Comparison of ENCODE assay signal across 16 cellular contexts in genomic region chr5:43301653-43302091, GRCh38. TPM values are rescaled to one million over a fixed set of nuclear protein-coding genes. Genes with fewer than 3 reads are reported as not detected.
DNase-seq lines count a peak whose midpoint lies in the region; ATAC-seq, FAIRE-seq and TF ChIP-seq lines count a peak whose summit lies in the region.
"Had no signal": no experiment of that assay in that cellular context is flagged by ENCODE, and none has a peak within 500 bp of the region (broad histone marks: within the 10 kb centered on the region; RNA-seq: fewer than 3 reads in every experiment).

No MANE protein-coding gene starts in this region.

- no peaks in the 10 kb centered on the region for H3K27me3 ChIP-seq in endothelial cell of umbilical vein (ENCODE audit: control insufficient read depth in 2 of 2, insufficient read depth in 2 of 2, low read length in 2 of 2)
- no peaks in the 10 kb centered on the region for H3K27me3 ChIP-seq in neural cell (ENCODE audit: insufficient read depth, low read depth, low read length)
- H3K27me3 ChIP-seq: breast epithelium, uterus had no signal

- ATAC-seq in SK-N-SH treated with all-trans-retinoic acid at 6 μM for 48 hours, result no peak
- ATAC-seq: left cardiac atrium, psoas muscle had no signal

- peaks cover 6% of the 10 kb centered on the region for H3F3A ChIP-seq in neural cell (ENCODE audit: insufficient read depth, low read length, poor library complexity, severe bottlenecking)

- H3K4me3 Mint-ChIP-seq in T-helper 2 cell treated with Interferon-gamma antibody and Interleukin-4, amounts not matched to agents 5 μg/mL and 100 μg/mL, for 36 hours, result no peak overlapping the region
- H3K4me3 Mint-ChIP-seq: CD14-positive monocyte; stimulated activated naive CD8-positive, alpha-beta T cell treated with anti-CD3 and anti-CD28 coated beads, Interleukin-15, Interleukin-2, amounts not matched to agents 100 ng/mL and 50 ng/mL, for 24 hours had no signal

- TF ChIP-seq CTCF in endothelial cell of umbilical vein (IDR thresholded peaks at IDR 0.05; ENCODE audit: extremely low read depth in 1 of 2, insufficient read depth in 1 of 2, low read depth in 1 of 2, low read length in 2 of 2) (no peak), neural cell (IDR thresholded peaks at IDR 0.05; ENCODE audit: poor library complexity, severe bottlenecking) (no peak)

- H3K9ac ChIP-seq in endothelial cell of umbilical vein (replicated peaks; ENCODE audit: extremely low read depth, insufficient read depth, low read length), result no peak overlapping the region
- no peak overlapping the region for H3K9ac ChIP-seq in neural cell (ENCODE audit: low read length)

- H3K9me3 Mint-ChIP-seq in T-helper 2 cell treated with Interferon-gamma antibody and Interleukin-4, amounts not matched to agents 5 μg/mL and 100 μg/mL, for 36 hours, result no peaks in the 10 kb centered on the region
- H3K9me3 Mint-ChIP-seq: CD14-positive monocyte; stimulated activated naive CD8-positive, alpha-beta T cell treated with anti-CD3 and anti-CD28 coated beads, Interleukin-15, Interleukin-2, amounts not matched to agents 100 ng/mL and 50 ng/mL, for 24 hours had no signal

- H3K79me2 ChIP-seq in endothelial cell of umbilical vein (ENCODE audit: control insufficient read depth, insufficient read depth, low read length) (peaks cover 88% of the 10 kb centered on the region), neural cell (replicated peaks; ENCODE audit: insufficient read depth, low read length) (peaks cover 97% of the 10 kb centered on the region)

- H3K36me3 ChIP-seq in endothelial cell of umbilical vein (ENCODE audit: control insufficient read depth in 2 of 2, extremely low read depth in 1 of 2, insufficient read depth in 2 of 2, low read length in 2 of 2), result peaks cover 6 to 32% of the 10 kb centered on the region in 2 experiments
- H3K36me3 ChIP-seq in neural cell (ENCODE audit: insufficient read depth, low read length), result peaks cover 26% of the 10 kb centered on the region
- H3K36me3 ChIP-seq: breast epithelium, uterus had no signal

- H3K4me2 ChIP-seq in endothelial cell of umbilical vein (ENCODE audit: insufficient read depth, low read length), result no peak overlapping the region
- no peak overlapping the region for H3K4me2 ChIP-seq in neural cell (ENCODE audit: low read length)

- no peaks in the 10 kb centered on the region for H3K4me1 ChIP-seq in endothelial cell of umbilical vein (ENCODE audit: control insufficient read depth, extremely low read depth, insufficient read depth, low read length)
- H3K4me1 ChIP-seq: breast epithelium, psoas muscle, uterus had no signal

- H3K27ac ChIP-seq in endothelial cell of umbilical vein (ENCODE audit: insufficient read depth, low read depth, low read length), result no peak overlapping the region
- no peak overlapping the region for H3K27ac ChIP-seq in neural cell (ENCODE audit: low read length)
- H3K27ac ChIP-seq: breast epithelium, psoas muscle, uterus had no signal

- no peaks in the 10 kb centered on the region for H3K9me3 ChIP-seq in endothelial cell of umbilical vein (replicated peaks; ENCODE audit: control insufficient read depth, insufficient read depth, low read length)
- no peaks in the 10 kb centered on the region for H3K9me3 ChIP-seq in neural cell (ENCODE audit: low read length)
- H3K9me3 ChIP-seq: breast epithelium, psoas muscle, uterus had no signal

- no peak for DNase-seq in T-helper 2 cell treated with Interferon-gamma antibody and Interleukin-4, amounts not matched to agents 5 μg/mL and 100 μg/mL, for 36 hours (ENCODE audit: low spot score)
- no peak for DNase-seq in T-helper 2 cell
- peak; percentile 46 to 61 for DNase-seq in NCI-H187 (lab: John Stamatoyannopoulos, UW)
- peak; percentile 23 for DNase-seq in endothelial cell of umbilical vein (ENCODE audit: low read depth, low spot score)
- no peak for DNase-seq in T-helper 9 cell
- no peak for DNase-seq in NCI-H446 (lab: John Stamatoyannopoulos, UW)
- DNase-seq: activated CD4-positive, alpha-beta T cell treated with anti-CD3 and anti-CD28 coated beads for 1 hour; left cardiac atrium; psoas muscle; Right ventricle myocardium superior; uterus had no signal

- H4K20me1 ChIP-seq in endothelial cell of umbilical vein (replicated peaks; ENCODE audit: control insufficient read depth, extremely low read depth, insufficient read depth, low read length), result peaks cover 6% of the 10 kb centered on the region
- peaks cover 39% of the 10 kb centered on the region for H4K20me1 ChIP-seq in neural cell (ENCODE audit: insufficient read depth)

- BruUV-seq in endothelial cell of umbilical vein (replicated peaks; lab: Mats Ljungman, UMichigan), result no TSS peak

- POLR2A ChIA-PET in endothelial cell of umbilical vein (lab: Charles Lee), result no interaction called here

- H3K27ac Mint-ChIP-seq in T-helper 2 cell treated with Interferon-gamma antibody and Interleukin-4, amounts not matched to agents 5 μg/mL and 100 μg/mL, for 36 hours, result peak overlapping the region; percentile 67
- H3K27ac Mint-ChIP-seq: stimulated activated naive CD8-positive, alpha-beta T cell treated with anti-CD3 and anti-CD28 coated beads, Interleukin-15, Interleukin-2, amounts not matched to agents 100 ng/mL and 50 ng/mL, for 24 hours had no signal

- FAIRE-seq in endothelial cell of umbilical vein (lab: Jason Lieb, UNC), result no peak

- intact Hi-C loops in endothelial cell of umbilical vein (cut with micrococcal nuclease), result no loop called here

- CTCF ChIA-PET in endothelial cell of umbilical vein (lab: Charles Lee), result interaction anchor here (2.2 kb wide), 1 partner anchor 11 kb away, joined by 7 read pairs; the partner anchor contains the start of gene HMGCS1

- H3K9me2 ChIP-seq in neural cell (ENCODE audit: insufficient read depth, low read length), result no peaks in the 10 kb centered on the region

- no peak for TF ChIP-seq EP300 in neural cell (conservative IDR thresholded peaks at IDR 0.05; ENCODE audit: poor library complexity, severe bottlenecking)

- no peak for TF ChIP-seq POLR2A in endothelial cell of umbilical vein (IDR thresholded peaks at IDR 0.05; ENCODE audit: low read depth, low read length)

- H3K4me3 ChIP-seq in endothelial cell of umbilical vein (replicated peaks in 1 of 3; ENCODE audit: insufficient read depth in 1 of 3, low read depth in 1 of 3, low read length in 3 of 3) (no peak overlapping the region), neural cell (ENCODE audit: low read length) (peak overlapping the region; percentile 23)
- H3K4me3 ChIP-seq: breast epithelium, psoas muscle, uterus had no signal

- H3K36me3 Mint-ChIP-seq in T-helper 2 cell treated with Interferon-gamma antibody and Interleukin-4, amounts not matched to agents 5 μg/mL and 100 μg/mL, for 36 hours (ENCODE audit: low read depth), result peaks cover 57% of the 10 kb centered on the region

- H2AFZ ChIP-seq in endothelial cell of umbilical vein (ENCODE audit: low read depth, low read length) (no peak overlapping the region), neural cell (ENCODE audit: low read depth, low read length) (no peak overlapping the region)

- H3K27me3 Mint-ChIP-seq in T-helper 2 cell treated with Interferon-gamma antibody and Interleukin-4, amounts not matched to agents 5 μg/mL and 100 μg/mL, for 36 hours (ENCODE audit: low read depth), result no peaks in the 10 kb centered on the region
- H3K27me3 Mint-ChIP-seq: stimulated activated naive CD8-positive, alpha-beta T cell treated with anti-CD3 and anti-CD28 coated beads, Interleukin-15, Interleukin-2, amounts not matched to agents 100 ng/mL and 50 ng/mL, for 24 hours had no signal

- no peaks in the 10 kb centered on the region for H3K9me1 ChIP-seq in endothelial cell of umbilical vein (replicated peaks; ENCODE audit: control insufficient read depth, extremely low read depth, insufficient read depth, low read length)

- H3K4me1 Mint-ChIP-seq in T-helper 2 cell treated with Interferon-gamma antibody and Interleukin-4, amounts not matched to agents 5 μg/mL and 100 μg/mL, for 36 hours (ENCODE audit: low read depth), result peaks cover 57% of the 10 kb centered on the region

- dilution Hi-C loops in endothelial cell of umbilical vein (cut with MboI; ENCODE audit: extremely low pct_ligation_motif_present, low sequenced_read_pairs), result no loop called here

- no peak for TF ChIP-seq RAD21 in neural cell (conservative IDR thresholded peaks at IDR 0.05)

TF ChIP-seq in endothelial cell of umbilical vein, 7 proteins besides CTCF, POLR2A, EP300 and RAD21 (continues in another document):
- TF ChIP-seq GATA2 (IDR thresholded peaks at IDR 0.05; ENCODE audit: insufficient read depth, insufficient read length, low read depth, low read length), result no peak
- no peak for TF ChIP-seq JUN (IDR thresholded peaks at IDR 0.05; ENCODE audit: borderline replicate concordance, insufficient read depth, insufficient read length, low read depth)
- TF ChIP-seq FOS (IDR thresholded peaks at IDR 0.05; ENCODE audit: borderline replicate concordance, insufficient read depth, low read length), result no peak
- no peak for TF ChIP-seq EZH2 (IDR thresholded peaks at IDR 0.05; ENCODE audit: borderline replicate concordance, low read depth, low read length, severe bottlenecking)

TF ChIP-seq in neural cell, 6 proteins besides CTCF, POLR2A, EP300 and RAD21 (continues in another document):
- TF ChIP-seq EZH2 (IDR thresholded peaks at IDR 0.05; ENCODE audit: borderline replicate concordance, insufficient read depth, low read length, poor library complexity, severe bottlenecking), result no peak
- TF ChIP-seq MXI1 (conservative IDR thresholded peaks at IDR 0.05; ENCODE audit: poor library complexity, severe bottlenecking), result no peak
- TF ChIP-seq TAF1 (IDR thresholded peaks at IDR 0.05; ENCODE audit: low read depth), result no peak
- no peak for TF ChIP-seq SMC3 (conservative IDR thresholded peaks at IDR 0.05; ENCODE audit: poor library complexity)
- no peak for TF ChIP-seq POLR2AphosphoS5 (IDR thresholded peaks at IDR 0.05)

TF ChIP-seq in SK-N-SH treated with all-trans-retinoic acid at 6 μM for 48 hours, 23 proteins besides CTCF, POLR2A, EP300 and RAD21:
- no peak for TF ChIP-seq ESRRG (CRISPR knock-in tag; IDR thresholded peaks at IDR 0.05)

RNA-seq across cellular contexts. Expression of gene HMGCS1, which starts 11.5 kb away (rescaled TPM):
- 133 and 149 TPM in 2 replicates for total RNA-seq in endothelial cell of umbilical vein
- polyA plus RNA-seq in endothelial cell of umbilical vein (27.8 and 43.3 TPM in 2 replicates), neural cell (433 and 498 TPM in 2 replicates)
- polyA plus RNA-seq in endothelial cell of umbilical vein (2011; cell fraction: cytosol; rRNA removed), result 36.6 and 45.2 TPM in 2 replicates
- polyA plus RNA-seq in endothelial cell of umbilical vein (2011; cell fraction: nucleus; rRNA removed), result 71.9 and 107 TPM in 2 replicates
- 29.7 and 40.4 TPM in 2 replicates for polyA plus RNA-seq in endothelial cell of umbilical vein (2012)
- polyA minus RNA-seq in endothelial cell of umbilical vein (85.2 and 95.8 TPM in 2 replicates), neural cell (486 and 512 TPM in 2 replicates)
- polyA minus RNA-seq in endothelial cell of umbilical vein (2011; cell fraction: cytosol; rRNA and poly(A)+ RNA removed), result 17.3 TPM
- polyA minus RNA-seq in endothelial cell of umbilical vein (2011; cell fraction: nucleus; rRNA and poly(A)+ RNA removed), result 55.3 and 104 TPM in 2 replicates

Comparison
In these comparisons a context has a peak if more than half of its experiments do, and no peak if none do; other contexts are left out.
1. DNase-seq: peak in NCI-H187 (2 of 2) and endothelial cell of umbilical vein (single experiment); none in T-helper 2 cell treated with Interferon-gamma antibody and Interleukin-4, amounts not matched to agents 5 μg/mL and 100 μg/mL, for 36 hours (single experiment), T-helper 2 cell (0 of 5), T-helper 9 cell (single experiment) and NCI-H446 (0 of 2).